In the genomic region with DNA sequence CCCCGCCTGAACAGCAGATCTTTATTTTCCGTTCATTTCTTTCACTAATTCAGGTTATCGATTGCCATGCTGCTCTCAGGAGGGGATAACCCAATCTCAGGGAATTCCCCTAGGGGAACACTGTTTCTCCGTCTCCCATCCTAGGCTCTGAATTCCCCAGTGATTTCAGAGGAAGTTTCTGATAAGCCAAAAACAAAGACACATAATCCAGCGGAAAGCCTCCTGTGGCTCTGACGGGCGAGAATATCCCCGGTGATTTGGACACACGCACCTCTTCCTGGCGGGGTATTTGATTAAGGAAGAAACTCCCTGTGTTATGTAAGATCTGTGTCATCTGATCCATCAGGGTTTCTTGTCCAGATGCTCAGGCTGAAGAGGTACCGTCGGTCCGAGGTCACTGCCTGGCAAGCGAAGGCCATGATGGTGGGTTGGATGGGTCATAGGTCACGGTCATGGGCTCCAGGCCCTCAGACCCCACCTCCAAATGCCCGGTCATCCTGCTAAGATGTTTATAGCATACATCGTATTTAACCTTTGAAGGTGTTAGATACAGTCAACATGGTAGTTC, we compare ENCODE assay signal across 1 cellular context.
TF ChIP-seq lines count a peak whose summit lies in the region.

No MANE protein-coding gene starts in this region.

TF ChIP-seq in SK-N-SH treated with all-trans-retinoic acid at 6 μM for 48 hours, 23 proteins besides CTCF, POLR2A, EP300 and RAD21 (continued from another document):
- TF ChIP-seq, protein P1, sequence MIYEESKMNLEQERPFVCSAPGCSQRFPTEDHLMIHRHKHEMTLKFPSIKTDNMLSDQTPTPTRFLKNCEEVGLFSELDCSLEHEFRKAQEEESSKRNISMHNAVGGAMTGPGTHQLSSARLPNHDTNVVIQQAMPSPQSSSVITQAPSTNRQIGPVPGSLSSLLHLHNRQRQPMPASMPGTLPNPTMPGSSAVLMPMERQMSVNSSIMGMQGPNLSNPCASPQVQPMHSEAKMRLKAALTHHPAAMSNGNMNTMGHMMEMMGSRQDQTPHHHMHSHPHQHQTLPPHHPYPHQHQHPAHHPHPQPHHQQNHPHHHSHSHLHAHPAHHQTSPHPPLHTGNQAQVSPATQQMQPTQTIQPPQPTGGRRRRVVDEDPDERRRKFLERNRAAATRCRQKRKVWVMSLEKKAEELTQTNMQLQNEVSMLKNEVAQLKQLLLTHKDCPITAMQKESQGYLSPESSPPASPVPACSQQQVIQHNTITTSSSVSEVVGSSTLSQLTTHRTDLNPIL (CRISPR knock-in tag; IDR thresholded peaks at IDR 0.05; ENCODE audit: low read depth): no peak
- TF ChIP-seq, protein P2, sequence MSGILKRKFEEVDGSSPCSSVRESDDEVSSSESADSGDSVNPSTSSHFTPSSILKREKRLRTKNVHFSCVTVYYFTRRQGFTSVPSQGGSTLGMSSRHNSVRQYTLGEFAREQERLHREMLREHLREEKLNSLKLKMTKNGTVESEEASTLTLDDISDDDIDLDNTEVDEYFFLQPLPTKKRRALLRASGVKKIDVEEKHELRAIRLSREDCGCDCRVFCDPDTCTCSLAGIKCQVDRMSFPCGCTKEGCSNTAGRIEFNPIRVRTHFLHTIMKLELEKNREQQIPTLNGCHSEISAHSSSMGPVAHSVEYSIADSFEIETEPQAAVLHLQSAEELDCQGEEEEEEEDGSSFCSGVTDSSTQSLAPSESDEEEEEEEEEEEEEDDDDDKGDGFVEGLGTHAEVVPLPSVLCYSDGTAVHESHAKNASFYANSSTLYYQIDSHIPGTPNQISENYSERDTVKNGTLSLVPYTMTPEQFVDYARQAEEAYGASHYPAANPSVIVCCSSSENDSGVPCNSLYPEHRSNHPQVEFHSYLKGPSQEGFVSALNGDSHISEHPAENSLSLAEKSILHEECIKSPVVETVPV (CRISPR knock-in tag; IDR thresholded peaks at IDR 0.05): no peak
- TF ChIP-seq ZNF70 (CRISPR knock-in tag; IDR thresholded peaks at IDR 0.05) (no peak), GLIS3 (CRISPR knock-in tag; IDR thresholded peaks at IDR 0.05) (no peak), ZNF8 (CRISPR knock-in tag; IDR thresholded peaks at IDR 0.05) (no peak), OSR1 (CRISPR knock-in tag; IDR thresholded peaks at IDR 0.05) (no peak)
